ENCODE assay signal across 12 cellular contexts in the genomic region with DNA sequence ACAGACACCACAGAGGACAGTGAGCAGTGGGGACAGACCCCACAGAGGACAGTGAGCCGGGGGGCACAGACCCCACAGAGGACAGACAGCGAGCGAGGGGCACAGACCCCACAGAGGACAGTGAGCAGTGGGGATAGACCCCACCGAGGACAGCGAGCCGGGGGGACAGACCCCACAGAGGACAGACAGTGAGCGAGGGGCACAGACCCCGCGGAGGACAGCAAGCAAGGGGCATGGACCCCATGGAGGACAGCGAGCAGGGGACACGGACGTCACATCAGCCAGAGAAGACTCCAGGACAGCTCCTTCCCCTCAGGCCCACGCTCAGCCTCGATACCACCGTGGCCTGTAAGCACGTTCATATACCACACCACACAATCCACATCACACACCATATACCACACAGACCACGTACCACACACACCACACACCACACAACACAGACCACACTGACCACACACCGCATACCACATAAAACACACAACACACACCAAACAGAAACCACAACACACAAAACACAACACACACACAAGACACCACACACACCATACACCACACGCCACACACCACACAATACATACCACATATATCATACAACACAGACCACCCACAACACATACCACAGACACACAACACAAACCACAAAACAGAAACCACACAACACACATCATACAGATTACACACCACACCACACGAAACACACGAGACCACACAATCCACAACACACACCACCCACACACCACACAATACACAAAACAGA. TPM values are rescaled to one million over a fixed set of nuclear protein-coding genes. Genes with fewer than 3 reads are reported as not detected.
DNase-seq lines count a peak whose midpoint lies in the region; ATAC-seq and TF ChIP-seq lines count a peak whose summit lies in the region.
"Had no signal": no experiment of that assay in that cellular context is flagged by ENCODE, and none has a peak within 500 bp of the region (broad histone marks: within the 10 kb centered on the region; RNA-seq: fewer than 3 reads in every experiment).

No MANE protein-coding gene starts in this region.

- CTCF ChIA-PET in activated naive CD4-positive, alpha-beta T cell treated with anti-CD3 and anti-CD28 coated beads for 36 hours (lab: Charles Lee): no interaction called here

- H3K4me1 Mint-ChIP-seq in activated naive CD4-positive, alpha-beta T cell treated with anti-CD3 and anti-CD28 coated beads for 36 hours (ENCODE audit: low read depth): no peaks in the 10 kb centered on the region

- H3K36me3 Mint-ChIP-seq in activated naive CD4-positive, alpha-beta T cell treated with anti-CD3 and anti-CD28 coated beads, Interleukin-2, amount 50 U/mL, for 72 hours: no peaks in the 10 kb centered on the region
- no peaks in the 10 kb centered on the region for H3K36me3 Mint-ChIP-seq in activated naive CD4-positive, alpha-beta T cell treated with anti-CD3 and anti-CD28 coated beads for 36 hours (ENCODE audit: low read depth)
- H3K36me3 Mint-ChIP-seq: activated naive CD8-positive, alpha-beta T cell had no signal

- no peaks in the 10 kb centered on the region for H3K27me3 Mint-ChIP-seq in activated naive CD4-positive, alpha-beta T cell treated with anti-CD3 and anti-CD28 coated beads for 36 hours (ENCODE audit: low read depth)

- H3K4me3 ChIP-seq in NB4 (ENCODE audit: low read depth, low read length) (no peak overlapping the region), spleen (no peak overlapping the region)

- intact Hi-C loops in activated naive CD4-positive, alpha-beta T cell treated with anti-CD3 and anti-CD28 coated beads for 36 hours (cut with micrococcal nuclease): no loop called here
- intact Hi-C loops in spleen (cut with DNase I; ENCODE audit: low total_unique reads): no loop called here

- TF ChIP-seq CTCF in NB4 (IDR thresholded peaks at IDR 0.05; ENCODE audit: low read depth, low read length) (no peak), spleen (IDR thresholded peaks at IDR 0.05 in 8 of 11, conservative IDR thresholded peaks at IDR 0.05 in 3 of 11) (no peak)

- TF ChIP-seq POLR2A in NB4 (IDR thresholded peaks at IDR 0.05; ENCODE audit: extremely low read depth, insufficient read length): no peak
- TF ChIP-seq POLR2A in spleen (IDR thresholded peaks at IDR 0.05): no peak

- H3K4me3 Mint-ChIP-seq in activated naive CD4-positive, alpha-beta T cell treated with anti-CD3 and anti-CD28 coated beads for 36 hours: no peak overlapping the region
- H3K4me3 Mint-ChIP-seq: activated naive CD8-positive, alpha-beta T cell had no signal

- peaks cover 0 to 23% (median 0%) of the 10 kb centered on the region in 7 donors for H3K27me3 ChIP-seq in spleen (replicated peaks in 1 of 7)

- whole genome bisulfite sequencing in spleen, 5 donors: 66 to 76% (median 72%) methylated on average over 20 to 21 of the region's 21 CpGs

- no peaks in the 10 kb centered on the region for H3K4me1 ChIP-seq in spleen

- peaks cover 0 to 20% (median 4%) of the 10 kb centered on the region in 6 donors for H3K36me3 ChIP-seq in spleen

- no peaks in the 10 kb centered on the region for H3K9me3 Mint-ChIP-seq in activated naive CD4-positive, alpha-beta T cell treated with anti-CD3 and anti-CD28 coated beads, Interleukin-2, amount 50 U/mL, for 72 hours
- no peaks in the 10 kb centered on the region for H3K9me3 Mint-ChIP-seq in activated naive CD4-positive, alpha-beta T cell treated with anti-CD3 and anti-CD28 coated beads for 36 hours

- DNase-seq in activated naive CD4-positive, alpha-beta T cell treated with anti-CD3 and anti-CD28 coated beads, Interleukin-2, amount 50 U/mL, for 72 hours (ENCODE audit: low spot score in 2 of 2): no peak
- DNase-seq in activated naive CD4-positive, alpha-beta T cell treated with anti-CD3 and anti-CD28 coated beads for 36 hours: no peak
- DNase-seq in NB4 (ENCODE audit: low read depth): peak; percentile 43
- peak; percentile 57 for DNase-seq in spleen
- DNase-seq in 8988T: no peak
- DNase-seq in NCI-H2081 treated with DMSO at 0.1 percent for 48 hours (lab: John Stamatoyannopoulos, UW): no peak
- DNase-seq: DMS79; NCI-H1436; stimulated activated CD4-positive, alpha-beta T cell treated with anti-CD3 and anti-CD28 coated beads, Interleukin-1b, Interleukin-23, amount 100 ng/mL, for 48 hours had no signal

- peak; percentile 53 to 54 for ATAC-seq in activated naive CD4-positive, alpha-beta T cell treated with anti-CD3 and anti-CD28 coated beads, Interleukin-2, amount 50 U/mL, for 72 hours
- ATAC-seq in esophagus mucosa: peak; percentile 29
- ATAC-seq in GM19395 (IDR thresholded peaks at IDR 0.05; ENCODE audit: unreplicated experiment): no peak

- no peak overlapping the region for H3K27ac ChIP-seq in spleen

- no peak overlapping the region for H3K27ac Mint-ChIP-seq in activated naive CD4-positive, alpha-beta T cell treated with anti-CD3 and anti-CD28 coated beads, Interleukin-2, amount 50 U/mL, for 72 hours
- H3K27ac Mint-ChIP-seq in activated naive CD4-positive, alpha-beta T cell treated with anti-CD3 and anti-CD28 coated beads for 36 hours: no peak overlapping the region
- H3K27ac Mint-ChIP-seq: activated naive CD8-positive, alpha-beta T cell had no signal

- H3K9me3 ChIP-seq in spleen: no peaks in the 10 kb centered on the region

RNA-seq across cellular contexts. Expression of gene ZDHHC11, which starts 5.2 kb away (rescaled TPM):
- 10 to 100 TPM in 1 of 2 donors, 1 to 10 TPM in 1; 3.4 to 19.3 TPM for total RNA-seq in activated naive CD4-positive, alpha-beta T cell treated with anti-CD3 and anti-CD28 coated beads, Interleukin-2, amount 50 U/mL, for 72 hours
- total RNA-seq in activated naive CD4-positive, alpha-beta T cell treated with anti-CD3 and anti-CD28 coated beads for 36 hours: 1 to 10 TPM; 3.6 TPM
- total RNA-seq in esophagus mucosa (11.2 TPM), spleen (10 to 100 TPM in 4 of 7 donors, 1 to 10 TPM in 3; 1.3 to 75.0 (median 10.5) TPM)
- polyA plus RNA-seq in spleen: 1 to 10 TPM; 1.9 to 2.8 (median 2.1) TPM

RNA-seq across cellular contexts. Expression of gene BRD9, which starts 36.6 kb away (rescaled TPM):
- 10 to 100 TPM; 60.4 to 61.7 TPM for total RNA-seq in activated naive CD4-positive, alpha-beta T cell treated with anti-CD3 and anti-CD28 coated beads, Interleukin-2, amount 50 U/mL, for 72 hours
- total RNA-seq in activated naive CD4-positive, alpha-beta T cell treated with anti-CD3 and anti-CD28 coated beads for 36 hours: 10 to 100 TPM; 42.4 to 45.4 TPM
- total RNA-seq in esophagus mucosa (21.2 TPM), spleen (10 to 100 TPM; 32.2 to 82.9 (median 39.7) TPM)
- polyA plus RNA-seq in spleen: 10 to 100 TPM; 26.5 to 54.5 (median 38.6) TPM

RNA-seq across cellular contexts. Expression of gene TRIP13, which starts 36.7 kb away (rescaled TPM):
- total RNA-seq in activated naive CD4-positive, alpha-beta T cell treated with anti-CD3 and anti-CD28 coated beads, Interleukin-2, amount 50 U/mL, for 72 hours: 10 to 100 TPM; 20.1 to 25.5 TPM
- 10 to 100 TPM; 24.0 to 29.9 TPM for total RNA-seq in activated naive CD4-positive, alpha-beta T cell treated with anti-CD3 and anti-CD28 coated beads for 36 hours
- total RNA-seq in esophagus mucosa (12.5 TPM), spleen (1 to 10 TPM; 1.0 to 5.4 (median 2.1) TPM)
- polyA plus RNA-seq in spleen: 1 to 10 TPM; 1.2 to 3.4 (median 2.6) TPM

Comparison
In these comparisons a context has a peak if more than half of its experiments do, and no peak if none do; other contexts are left out.
1. DNase-seq: peak in NB4 (single experiment) and spleen (single experiment); none in activated naive CD4-positive, alpha-beta T cell treated with anti-CD3 and anti-CD28 coated beads, Interleukin-2, amount 50 U/mL, for 72 hours (0 of 2), activated naive CD4-positive, alpha-beta T cell treated with anti-CD3 and anti-CD28 coated beads for 36 hours (single experiment), 8988T (single experiment) and NCI-H2081 treated with DMSO at 0.1 percent for 48 hours (single experiment).